In genomic region chr1:83485314-83486019, GRCh38 we compare ENCODE assay signal across 8 cellular contexts.
DNase-seq lines count a peak whose midpoint lies in the region; ATAC-seq lines count a peak whose summit lies in the region.
"Not testable (repeated sequence)": the region's sequence is repeated elsewhere in the genome, so short reads cannot be mapped to it uniquely, and the experiment has no call there.

No MANE protein-coding gene starts in this region.

- H3K4me1 Mint-ChIP-seq in naive B cell, result peaks cover 0 to 45% (median 11%) of the 10 kb centered on the region in 3 donors

- not testable (repeated sequence) for H3K36me3 Mint-ChIP-seq in naive B cell

- H3K4me3 Mint-ChIP-seq in naive B cell, result peak overlapping the region in 2 of 8 donors; percentile 0 to 51

- DNase-seq in naive B cell, result not testable (repeated sequence)

- not testable (repeated sequence) for H3K9me3 Mint-ChIP-seq in naive B cell

- not testable (repeated sequence) for H3K27me3 Mint-ChIP-seq in naive B cell

- H3K27ac Mint-ChIP-seq in naive B cell, result peak overlapping the region in 3 of 6 donors; percentile 15 to 99 (median 89)

- ATAC-seq in GM18499 (IDR thresholded peaks at IDR 0.05; ENCODE audit: insufficient read depth, unreplicated experiment), result peak; percentile 22
- peak; percentile 42 for ATAC-seq in GM18868 (IDR thresholded peaks at IDR 0.05; ENCODE audit: unreplicated experiment)
- ATAC-seq in GM19397 (IDR thresholded peaks at IDR 0.05; ENCODE audit: unreplicated experiment), result peak; percentile 15
- ATAC-seq in HG02571 (IDR thresholded peaks at IDR 0.05; ENCODE audit: unreplicated experiment), result peak; percentile 13
- peak; percentile 18 for ATAC-seq in HG02884 (IDR thresholded peaks at IDR 0.05; ENCODE audit: unreplicated experiment)
- peak; percentile 29 for ATAC-seq in HG03196 (IDR thresholded peaks at IDR 0.05; ENCODE audit: unreplicated experiment)
- peak; percentile 27 for ATAC-seq in HG03565 (IDR thresholded peaks at IDR 0.05; ENCODE audit: unreplicated experiment)
- ATAC-seq in naive B cell (ENCODE audit: low read depth in 2 of 2), result peak; percentile 53 to 62
